Comparison of ENCODE assay signal across 8 cellular contexts in the genomic region with DNA sequence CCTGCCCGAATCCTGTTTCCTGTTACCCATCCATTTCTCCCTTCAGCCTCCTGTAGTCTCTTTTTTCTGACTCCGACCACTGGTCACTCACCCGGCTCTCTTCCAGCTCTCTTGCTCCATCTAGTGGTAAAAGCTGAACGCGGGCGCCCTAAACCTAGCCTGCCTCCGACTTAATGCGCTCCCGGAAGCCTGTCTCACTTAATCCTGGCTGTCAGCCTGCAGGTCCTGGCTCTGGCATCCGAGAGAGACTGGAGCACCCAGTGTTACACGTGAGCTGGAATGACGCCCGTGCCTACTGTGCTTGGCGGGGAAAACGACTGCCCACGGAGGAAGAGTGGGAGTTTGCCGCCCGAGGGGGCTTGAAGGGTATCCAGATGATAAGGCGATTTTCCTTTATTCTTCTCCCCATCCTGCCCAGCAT. TPM values are rescaled to one million over a fixed set of nuclear protein-coding genes. Genes with fewer than 3 reads are reported as not detected.
A peak's percentile ranks its signal among the peaks of the same experiment; 100 is the strongest.
DNase-seq lines count a peak whose midpoint lies in the region; ATAC-seq lines count a peak whose summit lies in the region.

No MANE protein-coding gene starts in this region.

- ATAC-seq in GM18909 (IDR thresholded peaks at IDR 0.05; ENCODE audit: poor library complexity, unreplicated experiment), result peak; percentile 92
- peak; percentile 89 for ATAC-seq in HG03103 (IDR thresholded peaks at IDR 0.05; ENCODE audit: low read depth, unreplicated experiment)
- ATAC-seq in left colon, result peak; percentile 98

- intact Hi-C loops in left colon (cut with DNase I, micrococcal nuclease), result loop anchor here (5.0 to 10.0 kb wide), 2 partner anchors 67 to 70 kb away; no protein-coding TSS in a partner anchor

- DNase-seq in Ammon's horn (ENCODE audit: low spot score), result peak; percentile 72
- peak; percentile 86 for DNase-seq in NCI-H226
- peak; percentile 34 for DNase-seq in activated CD4-positive, CD25-positive, alpha-beta regulatory T cell treated with anti-CD3 and anti-CD28 coated beads, Interleukin-2, amount 50 U/mL, for 16 hours (ENCODE audit: low read depth, low spot score)
- DNase-seq in central memory CD4-positive, alpha-beta T cell, result peak; percentile 42
- peak; percentile 85 to 87 for DNase-seq in left colon
- peak; percentile 73 for DNase-seq in stimulated activated CD4-positive, alpha-beta T cell treated with anti-CD3 and anti-CD28 coated beads, Interleukin-4, amount 100 ng/mL, for 24 hours

RNA-seq across cellular contexts. Expression of a gene that starts 10.3 kb away (rescaled TPM):
- total RNA-seq in left colon, result 100 to 1,000 TPM in 1 of 2 donors, 10 to 100 TPM in 1; 96.5 to 100 TPM

RNA-seq across cellular contexts. Expression of a gene that starts 18.4 kb away (rescaled TPM):
- 1 to 10 TPM in 1 of 2 donors, under 1 TPM in 1; 0.67 to 1.5 TPM for total RNA-seq in left colon

RNA-seq across cellular contexts. Expression of a gene that starts 22.8 kb away (rescaled TPM):
- 10 to 100 TPM; 65.1 to 76.7 TPM for total RNA-seq in left colon

RNA-seq across cellular contexts. Expression of a gene that starts 23.1 kb away (rescaled TPM):
- total RNA-seq in left colon, result 10 to 100 TPM in 1 of 2 donors, 1 to 10 TPM in 1; 8.5 to 10.9 TPM

RNA-seq across cellular contexts. Expression of a gene that starts 31.9 kb away (rescaled TPM):
- 100 to 1,000 TPM; 294 to 314 TPM for total RNA-seq in left colon

Comparison
In these comparisons a context has a peak if more than half of its experiments do, and no peak if none do; other contexts are left out.
1. Peak in every context shown above with its lines: DNase-seq and ATAC-seq.
2. DNase-seq: peak in every context shown above with its lines; median percentile 86 in NCI-H226; 86 in left colon; 73 in stimulated activated CD4-positive, alpha-beta T cell treated with anti-CD3 and anti-CD28 coated beads, Interleukin-4, amount 100 ng/mL, for 24 hours; 72 in Ammon's horn; 42 in central memory CD4-positive, alpha-beta T cell; 34 in activated CD4-positive, CD25-positive, alpha-beta regulatory T cell treated with anti-CD3 and anti-CD28 coated beads, Interleukin-2, amount 50 U/mL, for 16 hours.